ENCODE assay signal across 36 cellular contexts in the genomic region with DNA sequence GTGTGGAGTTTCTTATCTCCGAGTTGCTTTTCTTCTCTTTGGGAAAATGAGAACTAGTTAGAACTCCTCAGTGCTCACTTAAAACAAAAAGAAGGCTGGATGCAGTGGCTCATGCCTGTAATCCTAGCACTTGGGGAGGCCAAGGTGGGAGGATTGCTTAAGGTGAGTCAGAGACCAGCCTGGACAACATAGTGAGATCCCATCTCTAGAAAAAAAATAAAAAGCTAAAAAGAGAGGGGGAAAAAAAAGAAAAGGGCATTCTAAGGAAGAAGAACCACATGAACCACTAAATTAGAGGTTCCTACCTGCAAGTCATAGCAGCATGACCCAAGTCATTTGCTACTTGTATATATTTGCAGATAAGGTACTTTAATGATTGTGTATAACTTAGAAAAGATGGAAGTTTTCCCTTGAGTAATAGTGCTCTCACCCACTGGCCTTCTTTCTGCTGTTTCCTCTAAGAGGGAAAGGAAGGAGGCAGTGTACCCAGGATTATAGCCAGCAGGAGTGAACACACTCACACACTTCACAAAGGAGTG.
"Had no signal": no experiment of that assay in that cellular context is flagged by ENCODE, and none has a peak within 500 bp of the region (broad histone marks: within the 10 kb centered on the region; RNA-seq: fewer than 3 reads in every experiment).

No MANE protein-coding gene starts in this region.

- DNase-seq: Karpas-422, Kasumi-1, MG63, MM.1S, MV-4-11, NCI-H1048, NCI-H1092, NCI-H1092 treated with DMSO at 0.1 percent for 48 hours, NCI-H1105, NCI-H1105 treated with DMSO at 0.1 percent for 48 hours, NCI-H1417, NCI-H1417 treated with DMSO at 0.1 percent for 48 hours, NCI-H1436, NCI-H1436 treated with DMSO at 0.1 percent for 48 hours, NCI-H146, NCI-H1694, NCI-H1694 treated with DMSO at 0.1 percent for 48 hours, NCI-H187, NCI-H187 treated with DMSO at 0.1 percent for 48 hours, NCI-H1930, NCI-H2029, NCI-H2029 treated with DMSO at 0.1 percent for 48 hours, NCI-H2081, NCI-H2081 treated with DMSO at 0.1 percent for 48 hours, NCI-H2107, NCI-H2171, NCI-H2171 treated with DMSO at 0.1 percent for 48 hours, NCI-H2227 treated with DMSO at 0.1 percent for 48 hours, NCI-H226, NCI-H345, NCI-H446, NCI-H446 treated with DMSO at 0.1 percent for 48 hours, NCI-H510A, NCI-H510A treated with DMSO at 0.1 percent for 48 hours, NCI-H524, NCI-H524 treated with DMSO at 0.1 percent for 48 hours had no signal

- H3K9me3 ChIP-seq: MG63 had no signal

- H3K27me3 ChIP-seq: MG63 had no signal

- H3K4me3 ChIP-seq: MG63 had no signal

- H3K36me3 ChIP-seq: MG63 had no signal
